In the genomic region with DNA sequence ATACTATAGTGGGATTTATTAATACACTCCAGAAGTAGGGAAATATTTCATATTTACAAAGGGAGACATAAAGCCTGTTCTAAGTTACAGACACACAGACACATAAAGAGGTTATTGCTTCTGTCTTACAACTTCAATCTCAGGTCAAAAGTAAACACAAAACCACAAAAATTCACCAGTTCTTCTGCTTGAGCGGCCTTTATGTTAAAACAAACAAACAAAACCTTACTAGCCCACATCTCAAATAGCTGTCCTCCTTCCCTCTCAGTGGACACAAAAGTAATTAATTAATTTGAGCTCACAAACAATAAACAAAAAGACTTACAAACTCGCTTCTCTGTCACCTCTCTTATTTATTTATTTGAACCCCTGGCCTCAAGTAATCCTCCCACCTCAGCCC, we compare ENCODE assay signal across 1 cellular context.
TF ChIP-seq lines count a peak whose summit lies in the region.

No MANE protein-coding gene starts in this region.

TF ChIP-seq in HepG2, 621 proteins besides CTCF, POLR2A, EP300 and RAD21:
- TF ChIP-seq ZBTB37 (CRISPR knock-in tag; IDR thresholded peaks at IDR 0.05), result no peak
- TF ChIP-seq ZNF121 (CRISPR knock-in tag; IDR thresholded peaks at IDR 0.05), result no peak
- no peak for TF ChIP-seq FOXP1 (IDR thresholded peaks at IDR 0.05)
- 0 out of 2 replicates have a peak, but pooled peaks have one; percentile 13 for TF ChIP-seq FOXP1 (CRISPR knock-in tag; IDR thresholded peaks at IDR 0.05)
- TF ChIP-seq ZNF605 (CRISPR knock-in tag; IDR thresholded peaks at IDR 0.05), result no peak
- no peak for TF ChIP-seq BRCA1 (CRISPR knock-in tag; IDR thresholded peaks at IDR 0.05)
- TF ChIP-seq ZNF713 (CRISPR knock-in tag; IDR thresholded peaks at IDR 0.05), result no peak
- no peak for TF ChIP-seq MLLT10 (CRISPR knock-in tag; IDR thresholded peaks at IDR 0.05)
- no peak for TF ChIP-seq GPBP1L1 (CRISPR knock-in tag; IDR thresholded peaks at IDR 0.05)
- no peak for TF ChIP-seq ZSCAN29 (CRISPR knock-in tag; conservative IDR thresholded peaks at IDR 0.05)
- TF ChIP-seq, protein P1, sequence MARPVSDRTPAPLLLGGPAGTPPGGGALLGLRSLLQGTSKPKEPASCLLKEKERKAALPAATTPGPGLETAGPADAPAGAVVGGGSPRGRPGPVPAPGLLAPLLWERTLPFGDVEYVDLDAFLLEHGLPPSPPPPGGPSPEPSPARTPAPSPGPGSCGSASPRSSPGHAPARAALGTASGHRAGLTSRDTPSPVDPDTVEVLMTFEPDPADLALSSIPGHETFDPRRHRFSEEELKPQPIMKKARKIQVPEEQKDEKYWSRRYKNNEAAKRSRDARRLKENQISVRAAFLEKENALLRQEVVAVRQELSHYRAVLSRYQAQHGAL (CRISPR knock-in tag; IDR thresholded peaks at IDR 0.05; ENCODE audit: not compliant biosample characterization), result no peak
- no peak for TF ChIP-seq HOXA9 (CRISPR knock-in tag; IDR thresholded peaks at IDR 0.05; ENCODE audit: borderline replicate concordance)
- TF ChIP-seq FOXA3 (CRISPR knock-in tag; IDR thresholded peaks at IDR 0.05), result peak; percentile 29; the same call in 1 of the 2 replicates
- TF ChIP-seq REXO4 (CRISPR knock-in tag; IDR thresholded peaks at IDR 0.05; ENCODE audit: borderline replicate concordance), result no peak
- TF ChIP-seq ZNF326 (CRISPR knock-in tag; IDR thresholded peaks at IDR 0.05; ENCODE audit: borderline replicate concordance), result no peak
- TF ChIP-seq ZNF382 (CRISPR knock-in tag; IDR thresholded peaks at IDR 0.05; ENCODE audit: borderline replicate concordance), result no peak
TF ChIP-seq in HepG2: peak in this region for 2.
